Comparison of ENCODE assay signal across 8 cellular contexts in the genomic region with DNA sequence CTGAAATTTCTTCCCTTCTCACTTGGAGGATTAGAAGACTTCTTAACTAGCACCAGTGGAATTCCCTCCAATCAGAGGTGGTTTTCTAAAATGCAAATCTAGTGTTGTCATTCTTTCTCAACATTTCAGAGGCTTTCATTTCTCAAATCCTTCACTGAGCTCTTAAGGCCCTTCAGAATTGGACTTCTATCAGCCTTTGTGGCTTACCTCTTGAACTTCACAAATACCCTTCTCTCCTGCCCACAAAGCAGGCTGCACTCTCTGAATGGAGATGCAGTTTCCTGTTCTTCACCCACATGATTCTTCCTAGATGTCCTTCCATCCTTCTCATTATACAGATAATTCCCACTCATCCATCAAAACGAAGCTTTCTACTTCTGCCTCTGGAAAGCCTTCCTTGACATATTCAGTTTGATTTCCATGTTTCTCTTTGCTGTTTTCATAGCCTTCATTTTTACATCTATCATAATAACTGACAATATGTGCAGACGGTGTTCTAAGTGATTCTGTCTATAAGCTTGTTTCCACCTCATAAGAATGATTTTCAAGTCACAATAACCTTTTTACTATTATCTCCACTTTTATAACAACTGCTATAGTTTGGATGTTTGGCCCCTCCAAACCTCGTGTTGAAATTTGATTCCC.
"Had no signal": no experiment of that assay in that cellular context is flagged by ENCODE, and none has a peak within 500 bp of the region (broad histone marks: within the 10 kb centered on the region; RNA-seq: fewer than 3 reads in every experiment).

No MANE protein-coding gene starts in this region.

- ATAC-seq: HCT116, HepG2 had no signal

- H3K4me3 ChIP-seq: GM23248, HAP-1 had no signal

- H3K36me3 ChIP-seq: HAP-1 had no signal

- H3K27ac ChIP-seq: GM23248, HL-60 had no signal

- H3K4me1 ChIP-seq: HAP-1 had no signal

- DNase-seq: GM23248, GOT3, H7, HFFc6 had no signal

- H3K9me3 ChIP-seq: HAP-1 had no signal
